In the genomic region with DNA sequence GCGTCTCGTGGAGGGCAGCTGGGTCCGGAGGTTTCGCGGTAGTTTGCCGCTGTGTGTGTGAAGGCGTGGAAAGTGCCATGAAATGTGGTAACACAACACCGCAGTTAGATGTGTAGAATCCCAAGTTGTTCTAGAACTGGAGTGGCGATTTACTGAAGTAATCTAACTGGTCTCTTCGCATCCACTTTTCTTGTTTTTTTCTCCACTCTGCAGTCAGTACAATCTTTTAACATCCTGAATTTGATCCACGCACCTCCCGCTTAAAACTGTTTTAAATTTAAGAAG, we compare ENCODE assay signal across 8 cellular contexts. TPM values are rescaled to one million over a fixed set of nuclear protein-coding genes. Genes with fewer than 3 reads are reported as not detected.
DNase-seq lines count a peak whose midpoint lies in the region; ATAC-seq lines count a peak whose summit lies in the region.

No MANE protein-coding gene starts in this region.

- CTCF ChIA-PET in activated CD4-positive, alpha-beta memory T cell treated with anti-CD3 and anti-CD28 coated beads, Interleukin-2, amount 10 ng/mL, durations not matched to agents 7 days and 5 days (lab: Charles Lee): interaction anchor here (0.9 to 2.3 kb wide), 4 partner anchors 22 to 185 kb away, joined by 3 to 6 read pairs (median 3); no protein-coding TSS in a partner anchor

- H3K4me3 Mint-ChIP-seq in activated CD4-positive, alpha-beta memory T cell treated with anti-CD3 and anti-CD28 coated beads, Interleukin-2, amount 10 ng/mL, durations not matched to agents 7 days and 5 days: peak overlapping the region; percentile 80

- POLR2A ChIA-PET in activated CD4-positive, alpha-beta memory T cell treated with anti-CD3 and anti-CD28 coated beads, Interleukin-2, amount 10 ng/mL, durations not matched to agents 7 days and 5 days (lab: Charles Lee): interaction anchor here (0.9 to 6.3 kb wide), 14 partner anchors 11 to 649 kb away, joined by 3 to 69 read pairs (median 6); partner anchors contain the start of genes LRRC58 and NDUFB4

- H3K36me3 Mint-ChIP-seq in activated CD4-positive, alpha-beta memory T cell treated with anti-CD3 and anti-CD28 coated beads, Interleukin-2, amount 10 ng/mL, durations not matched to agents 7 days and 5 days (ENCODE audit: low read depth): peaks cover 28% of the 10 kb centered on the region

- no peaks in the 10 kb centered on the region for H3K9me3 Mint-ChIP-seq in activated CD4-positive, alpha-beta memory T cell treated with anti-CD3 and anti-CD28 coated beads, Interleukin-2, amount 10 ng/mL, durations not matched to agents 7 days and 5 days

- H3K4me1 ChIP-seq in iPS DF 6.9 (ENCODE audit: control insufficient read depth, insufficient read depth, low read length) (0 out of 2 replicates have a peak, but pooled peaks cover 2% of the 10 kb centered on the region), stomach smooth muscle (ENCODE audit: control insufficient read depth, insufficient read depth, low read length) (peaks cover 10% of the 10 kb centered on the region)

- no peak for ATAC-seq in HG03039 (IDR thresholded peaks at IDR 0.05; ENCODE audit: unreplicated experiment)

- H3K27ac ChIP-seq in iPS DF 6.9 (ENCODE audit: low read length) (no peak overlapping the region), stomach smooth muscle (ENCODE audit: low read length) (peak overlapping the region; percentile 96)

- peak overlapping the region; percentile 87 to 97 for H3K9ac ChIP-seq in stomach smooth muscle (ENCODE audit: low read length in 2 of 2)

- H3K36me3 ChIP-seq in iPS DF 6.9 (ENCODE audit: control insufficient read depth, insufficient read depth, low read length): no peaks in the 10 kb centered on the region
- peaks cover 0 to 2% of the 10 kb centered on the region in 2 donors for H3K36me3 ChIP-seq in stomach smooth muscle (ENCODE audit: control insufficient read depth in 2 of 2, insufficient read depth in 2 of 2, low read length in 2 of 2)

- WGBS in iPS DF 6.9 (ENCODE audit: insufficient coverage, insufficient read length): no CpG with 5 or more reads among the region's 12 CpGs

- H3K4me3 ChIP-seq in iPS DF 6.9 (ENCODE audit: low read length) (peak overlapping the region; percentile 88), stomach smooth muscle (ENCODE audit: low read length in 2 of 2) (peak overlapping the region; percentile 86 to 99)

- H3K27ac Mint-ChIP-seq in activated CD4-positive, alpha-beta memory T cell treated with anti-CD3 and anti-CD28 coated beads, Interleukin-2, amount 10 ng/mL, durations not matched to agents 7 days and 5 days: peak overlapping the region; percentile 95

- no peaks in the 10 kb centered on the region for H3K27me3 Mint-ChIP-seq in activated CD4-positive, alpha-beta memory T cell treated with anti-CD3 and anti-CD28 coated beads, Interleukin-2, amount 10 ng/mL, durations not matched to agents 7 days and 5 days

- H3K27me3 ChIP-seq in iPS DF 6.9 (ENCODE audit: control insufficient read depth, insufficient read depth, low read length) (no peaks in the 10 kb centered on the region), stomach smooth muscle (ENCODE audit: control insufficient read depth in 1 of 2, insufficient read depth in 2 of 2, low read length in 2 of 2) (no peaks in the 10 kb centered on the region)

- peaks cover 38% of the 10 kb centered on the region for H3K4me1 Mint-ChIP-seq in activated CD4-positive, alpha-beta memory T cell treated with anti-CD3 and anti-CD28 coated beads, Interleukin-2, amount 10 ng/mL, durations not matched to agents 7 days and 5 days

- H3K9me3 ChIP-seq in iPS DF 6.9 (ENCODE audit: control insufficient read depth, insufficient read depth, low read length): no peaks in the 10 kb centered on the region
- H3K9me3 ChIP-seq in stomach smooth muscle (ENCODE audit: control insufficient read depth in 2 of 2, low read length in 2 of 2): no peaks in the 10 kb centered on the region

- peak; percentile 21 for DNase-seq in activated T-cell treated with anti-CD3 and anti-CD28 coated beads for 24 hours (ENCODE audit: low read depth)
- DNase-seq in activated T-cell treated with anti-CD3 and anti-CD28 coated beads, Interleukin-2, amount 50 U/mL, for 48 hours: no peak
- no peak for DNase-seq in activated CD4-positive, alpha-beta memory T cell treated with anti-CD3 and anti-CD28 coated beads, Interleukin-2, amount 10 ng/mL, durations not matched to agents 7 days and 5 days
- DNase-seq in iPS DF 6.9 (ENCODE audit: low read depth, low spot score): no peak
- DNase-seq in C1 segment of cervical spinal cord (lab: John Stamatoyannopoulos, UW): no peak
- no peak for DNase-seq in AG20443 (ENCODE audit: low spot score)

RNA-seq across cellular contexts. Expression of gene GTF2E1, which starts 0.5 kb away (rescaled TPM):
- total RNA-seq in activated CD4-positive, alpha-beta memory T cell treated with anti-CD3 and anti-CD28 coated beads, Interleukin-2, amount 10 ng/mL, durations not matched to agents 7 days and 5 days: 10 to 100 TPM; 28.7 to 34.5 TPM

RNA-seq across cellular contexts. Expression of gene RABL3, which starts 0.7 kb away (rescaled TPM):
- total RNA-seq in activated CD4-positive, alpha-beta memory T cell treated with anti-CD3 and anti-CD28 coated beads, Interleukin-2, amount 10 ng/mL, durations not matched to agents 7 days and 5 days: 10 to 100 TPM; 22.3 to 24.7 TPM
